Comparison of ENCODE assay signal across 23 cellular contexts in the genomic region with DNA sequence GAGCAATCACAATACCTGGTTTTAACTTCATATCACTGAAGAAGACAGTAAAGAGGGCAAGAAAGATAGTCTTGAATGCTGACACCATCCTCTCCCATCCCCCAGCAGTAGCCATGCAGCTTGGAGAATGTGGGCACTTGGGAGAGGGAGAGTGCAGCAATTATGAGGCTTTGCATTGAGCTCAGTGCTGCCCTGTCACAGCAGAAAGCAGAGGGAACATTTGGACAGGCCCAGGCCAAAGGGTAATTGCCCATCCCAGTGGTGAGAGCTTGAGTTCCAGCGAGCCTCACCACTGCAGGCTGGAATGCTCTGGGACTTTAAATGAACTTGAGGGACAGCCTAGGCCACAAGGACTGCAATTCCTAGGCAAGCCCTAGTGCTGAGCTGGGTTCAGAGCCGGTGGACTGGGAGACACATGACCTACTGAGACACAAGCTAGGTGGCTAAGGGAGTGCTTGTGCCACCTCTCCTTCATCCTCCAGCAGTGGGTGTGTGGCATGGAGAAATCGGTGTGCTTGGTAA. TPM values are rescaled to one million over a fixed set of nuclear protein-coding genes. Genes with fewer than 3 reads are reported as not detected.
"Had no signal": no experiment of that assay in that cellular context is flagged by ENCODE, and none has a peak within 500 bp of the region (broad histone marks: within the 10 kb centered on the region; RNA-seq: fewer than 3 reads in every experiment).

No MANE protein-coding gene starts in this region.

- ATAC-seq: activated CD4-positive, CD25-positive, alpha-beta regulatory T cell treated with anti-CD3 and anti-CD28 coated beads, Interleukin-2, amount 50 U/mL, for 24 hours; activated CD8-positive, alpha-beta T cell treated with anti-CD3 and anti-CD28 coated beads, Interleukin-2, amount 10 ng/mL, durations not matched to agents 7 days and 5 days; activated naive CD4-positive, alpha-beta T cell treated with anti-CD3 and anti-CD28 coated beads, Interleukin-2, amount 50 U/mL, for 72 hours; activated naive CD8-positive, alpha-beta T cell treated with anti-CD3 and anti-CD28 coated beads, Interleukin-2, amount 50 U/mL, for 24 hours; body of pancreas had no signal

- DNase-seq: activated CD4-positive, alpha-beta T cell treated with anti-CD3 and anti-CD28 coated beads for 48 hours; activated CD4-positive, alpha-beta T cell treated with anti-CD3 and anti-CD28 coated beads, Interleukin-2, amount 50 U/mL, for 4 hours; activated CD8-positive, alpha-beta memory T cell treated with anti-CD3 and anti-CD28 coated beads, Interleukin-2, amount 50 U/mL, for 48 hours; activated CD8-positive, alpha-beta T cell treated with anti-CD3 and anti-CD28 coated beads, Interleukin-2, amount 10 ng/mL, durations not matched to agents 7 days and 5 days; activated naive CD4-positive, alpha-beta T cell treated with Interleukin-2 at 50 U/mL for 16 hours; activated naive CD8-positive, alpha-beta T cell treated with anti-CD3 and anti-CD28 coated beads, Interleukin-2, amount 50 U/mL, for 24 hours; activated T-cell treated with anti-CD3 and anti-CD28 coated beads, Interleukin-2, amount 50 U/mL, for 1 hour; amniotic stem cell; body of pancreas; MG63; MV-4-11; NCI-H1092 treated with DMSO at 0.1 percent for 48 hours; NCI-H1417 treated with DMSO at 0.1 percent for 48 hours; NCI-H1694; NCI-H2029 treated with DMSO at 0.1 percent for 48 hours; NCI-H510A treated with DMSO at 0.1 percent for 48 hours; Peyer's patch; SHP77 treated with DMSO at 0.1 percent for 48 hours had no signal

- H3K36me3 ChIP-seq: ascending aorta, MG63, Peyer's patch had no signal

- H3K9me3 Mint-ChIP-seq: activated naive CD4-positive, alpha-beta T cell treated with anti-CD3 and anti-CD28 coated beads, Interleukin-2, amount 50 U/mL, for 72 hours; activated naive CD8-positive, alpha-beta T cell treated with anti-CD3 and anti-CD28 coated beads, Interleukin-2, amount 50 U/mL, for 24 hours; T-helper 1 cell treated with Interleukin-12 subunit alpha and Interleukin-12 subunit beta and Interleukin-4 antibody, amounts not matched to agents 30 μg/mL and 1 μg/mL, for 36 hours had no signal

- H3K9me3 ChIP-seq: ascending aorta, body of pancreas, MG63, Peyer's patch had no signal

- H3K27me3 ChIP-seq: ascending aorta, body of pancreas, MG63, Peyer's patch had no signal

- H3K27ac Mint-ChIP-seq: activated CD8-positive, alpha-beta T cell treated with anti-CD3 and anti-CD28 coated beads, Interleukin-2, amount 10 ng/mL, durations not matched to agents 7 days and 5 days; activated naive CD4-positive, alpha-beta T cell treated with anti-CD3 and anti-CD28 coated beads, Interleukin-2, amount 50 U/mL, for 72 hours; activated naive CD8-positive, alpha-beta T cell treated with anti-CD3 and anti-CD28 coated beads, Interleukin-2, amount 50 U/mL, for 24 hours; T-helper 1 cell treated with Interleukin-12 subunit alpha and Interleukin-12 subunit beta and Interleukin-4 antibody, amounts not matched to agents 30 μg/mL and 1 μg/mL, for 36 hours had no signal

- H3K4me3 Mint-ChIP-seq: activated CD8-positive, alpha-beta T cell treated with anti-CD3 and anti-CD28 coated beads, Interleukin-2, amount 10 ng/mL, durations not matched to agents 7 days and 5 days; activated naive CD8-positive, alpha-beta T cell treated with anti-CD3 and anti-CD28 coated beads, Interleukin-2, amount 50 U/mL, for 24 hours; T-helper 1 cell treated with Interleukin-12 subunit alpha and Interleukin-12 subunit beta and Interleukin-4 antibody, amounts not matched to agents 30 μg/mL and 1 μg/mL, for 36 hours had no signal

- H3K4me3 ChIP-seq: ascending aorta, body of pancreas, MG63, Peyer's patch had no signal

- H3K36me3 Mint-ChIP-seq: activated naive CD4-positive, alpha-beta T cell treated with anti-CD3 and anti-CD28 coated beads, Interleukin-2, amount 50 U/mL, for 72 hours had no signal

- H3K4me1 Mint-ChIP-seq: activated naive CD8-positive, alpha-beta T cell treated with anti-CD3 and anti-CD28 coated beads, Interleukin-2, amount 50 U/mL, for 24 hours had no signal

- H3K27ac ChIP-seq: ascending aorta, body of pancreas, Peyer's patch, RWPE1 had no signal

- H3K4me1 ChIP-seq: ascending aorta, body of pancreas, Peyer's patch had no signal

RNA-seq across cellular contexts. Expression of gene CORIN, which starts 36.3 kb away (rescaled TPM):
- total RNA-seq: activated CD8-positive, alpha-beta T cell treated with anti-CD3 and anti-CD28 coated beads, Interleukin-2, amount 10 ng/mL, durations not matched to agents 7 days and 5 days; ascending aorta had no signal
